ENCODE assay signal across 8 cellular contexts in the genomic region with DNA sequence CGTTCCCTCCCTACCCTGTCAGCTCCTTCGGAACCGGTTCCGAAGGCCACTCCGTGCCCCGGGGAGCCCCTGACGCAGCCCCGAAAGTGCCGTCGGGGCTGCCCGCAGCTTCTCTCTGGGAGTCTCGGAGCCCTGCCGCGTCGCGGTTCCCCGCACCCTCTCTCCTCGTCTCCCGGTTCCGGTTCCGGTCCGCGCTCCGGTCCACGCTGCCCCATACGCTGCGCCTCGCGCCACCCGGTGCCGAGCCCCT. TPM values are rescaled to one million over a fixed set of nuclear protein-coding genes. Genes with fewer than 3 reads are reported as not detected.
DNase-seq lines count a peak whose midpoint lies in the region; ATAC-seq, FAIRE-seq and TF ChIP-seq lines count a peak whose summit lies in the region.

No MANE protein-coding gene starts in this region.

- H3K9ac ChIP-seq in subcutaneous abdominal adipose tissue (ENCODE audit: low read length in 5 of 5) = peak overlapping the region; percentile 90 to 95 (median 91)

- H3K4me3 ChIP-seq in Panc1 (ENCODE audit: low read depth in 2 of 2, low read length in 2 of 2) = peak overlapping the region; percentile 70 to 76
- H3K4me3 ChIP-seq in bronchial epithelial cell (ENCODE audit: low read depth, low read length) = peak overlapping the region; percentile 91
- H3K4me3 ChIP-seq in right lobe of liver = peak overlapping the region; percentile 80 to 92 (median 88)
- H3K4me3 ChIP-seq in subcutaneous abdominal adipose tissue (ENCODE audit: low read depth in 1 of 5, low read length in 5 of 5) = peak overlapping the region; percentile 78 to 89 (median 88)

- TF ChIP-seq POLR2A in right lobe of liver (IDR thresholded peaks at IDR 0.05) = no peak

- peak overlapping the region; percentile 98 for H3K27ac ChIP-seq in Panc1 (ENCODE audit: low read length)
- peak overlapping the region; percentile 85 to 95 (median 85) for H3K27ac ChIP-seq in right lobe of liver
- H3K27ac ChIP-seq in subcutaneous abdominal adipose tissue (ENCODE audit: low read depth, low read length) = peak overlapping the region; percentile 93

- H3K9me3 ChIP-seq in Panc1 (ENCODE audit: control insufficient read depth, insufficient read depth, low read depth, low read length) (no peaks in the 10 kb centered on the region), right lobe of liver (no peaks in the 10 kb centered on the region), subcutaneous abdominal adipose tissue (ENCODE audit: control insufficient read depth in 5 of 5, low read length in 5 of 5) (no peaks in the 10 kb centered on the region)

- peaks cover 26% of the 10 kb centered on the region for H3K4me1 ChIP-seq in Panc1 (ENCODE audit: control insufficient read depth, insufficient read depth, low read length)
- peaks cover 0 to 16% (median 7%) of the 10 kb centered on the region in 4 donors for H3K4me1 ChIP-seq in right lobe of liver
- peaks cover 20 to 67% (median 57%) of the 10 kb centered on the region in 5 donors for H3K4me1 ChIP-seq in subcutaneous abdominal adipose tissue (ENCODE audit: control insufficient read depth in 5 of 5, insufficient read depth in 5 of 5, low read length in 5 of 5)

- POLR2A ChIA-PET in Panc1 (lab: Charles Lee) = interaction anchor here (0.6 to 1.9 kb wide), 3 partner anchors 9 to 67 kb away, joined by 3 to 8 read pairs (median 7); partner anchors contain the start of gene TUT1

- in situ Hi-C loops in Panc1 (cut with HindIII; ENCODE audit: low pct_unique_long_range_greater_than_20kb, low sequenced_read_pairs) = no loop called here

- DNase-seq in stimulated activated CD8-positive, alpha-beta memory T cell treated with anti-CD3 and anti-CD28 coated beads, Interleukin-2, amount 100 ng/mL, for 48 hours (ENCODE audit: low read depth in 2 of 2) = peak; percentile 27 to 32
- no peak for DNase-seq in stimulated activated CD8-positive, alpha-beta memory T cell treated with anti-CD3 and anti-CD28 coated beads, Interleukin-4, amount 100 ng/mL, for 48 hours
- DNase-seq in Panc1 (ENCODE audit: low read depth, low spot score) (no peak), bronchial epithelial cell (ENCODE audit: low read depth) (no peak), right lobe of liver (peak in 1 of 3 donors; percentile 75), NCI-H69 (lab: John Stamatoyannopoulos, UW) (no peak)

- intact Hi-C loops in Panc1 (cut with micrococcal nuclease; ENCODE audit: unreplicated experiment) = no loop called here
- intact Hi-C loops in right lobe of liver (cut with DNase I) = no loop called here

- ATAC-seq in Panc1 (peak; percentile 31; the same call in 1 of the 2 replicates), right lobe of liver (peak; percentile 21 to 47 (median 37)), HG03095 (IDR thresholded peaks at IDR 0.05; ENCODE audit: unreplicated experiment) (no peak)

- H3K36me3 ChIP-seq in Panc1 (ENCODE audit: control insufficient read depth, insufficient read depth, low read length) = peaks cover 23% of the 10 kb centered on the region
- peaks cover 15% of the 10 kb centered on the region for H3K36me3 ChIP-seq in bronchial epithelial cell (ENCODE audit: control insufficient read depth, insufficient read depth, low read length)
- H3K36me3 ChIP-seq in right lobe of liver = peaks cover 0 to 28% (median 15%) of the 10 kb centered on the region in 4 donors
- H3K36me3 ChIP-seq in subcutaneous abdominal adipose tissue (ENCODE audit: control insufficient read depth in 5 of 5, insufficient read depth in 5 of 5, low read length in 5 of 5) = peaks cover 2 to 47% (median 44%) of the 10 kb centered on the region in 5 donors

- H3K27me3 ChIP-seq in Panc1 (ENCODE audit: control insufficient read depth, insufficient read depth, low read length) (no peaks in the 10 kb centered on the region), bronchial epithelial cell (ENCODE audit: control insufficient read depth, insufficient read depth, low read length) (no peaks in the 10 kb centered on the region), right lobe of liver (no peaks in the 10 kb centered on the region), subcutaneous abdominal adipose tissue (ENCODE audit: control insufficient read depth in 5 of 5, insufficient read depth in 4 of 5, low read length in 5 of 5) (no peaks in the 10 kb centered on the region)

- TF ChIP-seq CTCF in Panc1 (IDR thresholded peaks at IDR 0.05) (no peak), bronchial epithelial cell (IDR thresholded peaks at IDR 0.05; ENCODE audit: insufficient read depth, low read length, severe bottlenecking) (no peak), right lobe of liver (IDR thresholded peaks at IDR 0.05) (no peak)

- no TSS peak for BruUV-seq in Panc1 (replicated peaks; lab: Mats Ljungman, UMichigan)

- WGBS in right lobe of liver (ENCODE audit: insufficient coverage, low coverage, low lambda C conversion rate, missing lambda C conversion rate) = 1% methylated on average over 13 of the region's 31 CpGs

- CTCF ChIA-PET in Panc1 (lab: Charles Lee) = interaction anchor here (1.3 kb wide), 1 partner anchor 11 kb away, joined by 5 read pairs; no protein-coding TSS in a partner anchor

- no peak for FAIRE-seq in bronchial epithelial cell (lab: Jason Lieb, UNC)

RNA-seq across cellular contexts. Expression of gene MTA2, which starts 0.6 kb away (rescaled TPM):
- total RNA-seq in Panc1 (2021; ENCODE audit: unreplicated experiment) (163 TPM), bronchial epithelial cell (150 and 162 TPM in 2 replicates), right lobe of liver (10 to 100 TPM; 20.0 to 38.0 (median 31.8) TPM)
- polyA plus RNA-seq in Panc1 (2012; ENCODE audit: insufficient read length) = 129 TPM

RNA-seq across cellular contexts. Expression of gene TUT1, which starts 9.7 kb away (rescaled TPM):
- 19.9 TPM for total RNA-seq in Panc1 (2021; ENCODE audit: unreplicated experiment)
- polyA plus RNA-seq in Panc1 (2012; ENCODE audit: insufficient read length) = 21.9 TPM
- 7.0 and 9.5 TPM in 2 replicates for total RNA-seq in bronchial epithelial cell
- 10 to 100 TPM; 12.3 to 34.2 (median 21.1) TPM for total RNA-seq in right lobe of liver

RNA-seq across cellular contexts. Expression of gene EML3, which starts 11.5 kb away (rescaled TPM):
- 88.8 TPM for total RNA-seq in Panc1 (2021; ENCODE audit: unreplicated experiment)
- 77.9 TPM for polyA plus RNA-seq in Panc1 (2012; ENCODE audit: insufficient read length)
- 10.0 and 11.1 TPM in 2 replicates for total RNA-seq in bronchial epithelial cell
- 10 to 100 TPM; 19.1 to 36.4 (median 22.7) TPM for total RNA-seq in right lobe of liver

RNA-seq across cellular contexts. Expression of gene ROM1, which starts 12.0 kb away (rescaled TPM):
- total RNA-seq in Panc1 (2021; ENCODE audit: unreplicated experiment) = 2.7 TPM
- polyA plus RNA-seq in Panc1 (2012; ENCODE audit: insufficient read length) = 5.8 TPM
- 2.6 and 2.8 TPM in 2 replicates for total RNA-seq in bronchial epithelial cell
- 1 to 10 TPM; 1.1 to 2.9 (median 1.2) TPM for total RNA-seq in right lobe of liver

RNA-seq across cellular contexts. Expression of gene B3GAT3, which starts 20.7 kb away (rescaled TPM):
- 68.2 TPM for total RNA-seq in Panc1 (2021; ENCODE audit: unreplicated experiment)
- 82.8 TPM for polyA plus RNA-seq in Panc1 (2012; ENCODE audit: insufficient read length)
- total RNA-seq in bronchial epithelial cell = 24.2 and 26.2 TPM in 2 replicates
- total RNA-seq in right lobe of liver = 10 to 100 TPM; 17.1 to 32.8 (median 23.4) TPM

Comparison
In these comparisons a context has a peak if more than half of its experiments do, and no peak if none do; other contexts are left out.
1. DNase-seq: peak in stimulated activated CD8-positive, alpha-beta memory T cell treated with anti-CD3 and anti-CD28 coated beads, Interleukin-2, amount 100 ng/mL, for 48 hours (2 of 2); none in stimulated activated CD8-positive, alpha-beta memory T cell treated with anti-CD3 and anti-CD28 coated beads, Interleukin-4, amount 100 ng/mL, for 48 hours (single experiment), Panc1 (single experiment), bronchial epithelial cell (single experiment) and NCI-H69 (single experiment).
2. Peak in every context shown above with its lines, with median percentiles within 50 percentile points of each other: H3K27ac ChIP-seq and H3K4me3 ChIP-seq.